Comparison of ENCODE assay signal across 7 cellular contexts in genomic region chr2:219279916-219280516, GRCh38. TPM values are rescaled to one million over a fixed set of nuclear protein-coding genes. Genes with fewer than 3 reads are reported as not detected.
A peak's percentile ranks its signal among the peaks of the same experiment; 100 is the strongest.
DNase-seq lines count a peak whose midpoint lies in the region; ATAC-seq, FAIRE-seq and TF ChIP-seq lines count a peak whose summit lies in the region.

No MANE protein-coding gene starts in this region.

- H3K4me3 ChIP-seq in HFF-Myc (replicated peaks; ENCODE audit: low read depth, low read length), result peak overlapping the region; percentile 50
- H3K4me3 ChIP-seq in kidney (ENCODE audit: low read length in 2 of 2), result peak overlapping the region; percentile 72 to 92

- H3K4me1 ChIP-seq in kidney (ENCODE audit: control insufficient read depth in 1 of 2, insufficient read depth in 1 of 2, low read depth in 1 of 2, low read length in 2 of 2), result peaks cover 16 to 21% of the 10 kb centered on the region in 2 donors

- no peaks in the 10 kb centered on the region for H3K9me3 Mint-ChIP-seq in activated naive CD8-positive, alpha-beta T cell (ENCODE audit: low read depth)

- H3K9ac ChIP-seq in kidney (ENCODE audit: low read length in 2 of 2), result peak overlapping the region; percentile 91 to 92

- DNase-seq in HFF-Myc (ENCODE audit: extremely low read depth, low read depth) (no peak), kidney (peak; percentile 70), substantia nigra (lab: John Stamatoyannopoulos, UW) (peak in 4 of 49 donors; percentile 32 to 56 (median 46)), dedifferentiated amniotic fluid mesenchymal stem cell (ENCODE audit: extremely low spot score) (no peak), NCI-H1694 treated with DMSO at 0.1 percent for 48 hours (lab: John Stamatoyannopoulos, UW) (no peak)

- peaks cover 9 to 15% of the 10 kb centered on the region in 2 donors for H3K36me3 ChIP-seq in kidney (ENCODE audit: control insufficient read depth in 1 of 2, insufficient read depth in 2 of 2, low read length in 2 of 2)

- H3K36me3 Mint-ChIP-seq in activated naive CD8-positive, alpha-beta T cell, result no peaks in the 10 kb centered on the region

- no peak for ATAC-seq in HG03095 (IDR thresholded peaks at IDR 0.05; ENCODE audit: unreplicated experiment)

- intact Hi-C loops in kidney (cut with DNase I), result loop anchor here (10.0 kb wide), 1 partner anchor 115 kb away; the partner anchor contains the start of gene NHEJ1

- H3K27me3 Mint-ChIP-seq in activated naive CD8-positive, alpha-beta T cell, result no peaks in the 10 kb centered on the region

- peaks cover 44% of the 10 kb centered on the region for H3K4me1 Mint-ChIP-seq in activated naive CD8-positive, alpha-beta T cell (ENCODE audit: low read depth)

- peak overlapping the region; percentile 94 for H3K4me3 Mint-ChIP-seq in activated naive CD8-positive, alpha-beta T cell

- H3K9me3 ChIP-seq in kidney (ENCODE audit: control insufficient read depth in 1 of 2, low read length in 2 of 2), result no peaks in the 10 kb centered on the region

- H3K27ac Mint-ChIP-seq in activated naive CD8-positive, alpha-beta T cell, result peak overlapping the region; percentile 94

- FAIRE-seq in kidney (lab: Jason Lieb, UNC), result no peak

- TF ChIP-seq CTCF in HFF-Myc (IDR thresholded peaks at IDR 0.05; ENCODE audit: low read depth, low read length, missing control alignments) (no peak), kidney (IDR thresholded peaks at IDR 0.05; ENCODE audit: borderline replicate concordance, extremely low read depth, insufficient read depth) (no peak)

- H3K27ac ChIP-seq in kidney (ENCODE audit: low read depth in 2 of 2, low read length in 2 of 2), result peak overlapping the region; percentile 93 to 95
- peak overlapping the region; percentile 100 for H3K27ac ChIP-seq in substantia nigra (ENCODE audit: low read depth, low read length, poor library complexity, severe bottlenecking)

RNA-seq across cellular contexts. Expression of gene DNAJB2, which starts 0.8 kb away (rescaled TPM):
- 94.3 TPM for total RNA-seq in kidney
- 128 TPM for polyA plus RNA-seq in kidney (ENCODE audit: insufficient read depth, low read depth, low replicate concordance)

RNA-seq across cellular contexts. Expression of gene TUBA4A, which starts 26.3 kb away (rescaled TPM):
- total RNA-seq in kidney, result 49.4 TPM
- polyA plus RNA-seq in kidney (ENCODE audit: insufficient read depth, low read depth, low replicate concordance), result 156 TPM

RNA-seq across cellular contexts. Expression of gene TUBA4B, which starts 27.0 kb away (rescaled TPM):
- 0.98 TPM for total RNA-seq in kidney
- 15.4 TPM for polyA plus RNA-seq in kidney (ENCODE audit: insufficient read depth, low read depth, low replicate concordance)

RNA-seq across cellular contexts. Expression of gene PTPRN, which starts 29.2 kb away (rescaled TPM):
- not detected for total RNA-seq in kidney
- polyA plus RNA-seq in kidney (ENCODE audit: insufficient read depth, low read depth, low replicate concordance), result not detected

RNA-seq across cellular contexts. Expression of gene STK16, which starts 34.7 kb away (rescaled TPM):
- 29.9 TPM for total RNA-seq in kidney
- polyA plus RNA-seq in kidney (ENCODE audit: insufficient read depth, low read depth, low replicate concordance), result 53.8 TPM
